14 cellular contexts compared by ENCODE assay signal in the genomic region with DNA sequence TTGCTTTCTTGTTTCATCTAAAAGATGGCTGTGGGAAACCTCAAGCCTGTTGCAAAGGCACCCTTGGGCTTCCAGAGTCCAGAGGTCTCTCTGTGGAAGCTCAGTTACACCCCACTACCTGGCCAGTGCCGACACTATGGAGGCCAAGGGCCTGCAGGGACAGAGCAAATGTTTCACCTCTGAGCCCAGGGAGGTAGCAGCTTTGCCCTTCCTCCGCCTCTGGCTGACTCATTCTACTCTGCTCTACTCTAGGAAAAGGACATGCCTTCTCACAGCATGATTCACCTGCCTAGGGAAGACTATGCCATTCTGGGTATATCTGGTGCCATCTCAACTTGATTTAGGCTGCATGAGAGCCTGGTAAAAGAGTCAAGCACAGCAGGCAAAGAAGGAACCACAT. TPM values are rescaled to one million over a fixed set of nuclear protein-coding genes. Genes with fewer than 3 reads are reported as not detected.
DNase-seq lines count a peak whose midpoint lies in the region; ATAC-seq and TF ChIP-seq lines count a peak whose summit lies in the region.
"Had no signal": no experiment of that assay in that cellular context is flagged by ENCODE, and none has a peak within 500 bp of the region (broad histone marks: within the 10 kb centered on the region; RNA-seq: fewer than 3 reads in every experiment).

No MANE protein-coding gene starts in this region.

- H3K27me3 Mint-ChIP-seq in activated naive CD4-positive, alpha-beta T cell treated with anti-CD3 and anti-CD28 coated beads for 36 hours (ENCODE audit: low read depth) = no peaks in the 10 kb centered on the region
- H3K27me3 Mint-ChIP-seq: activated T-cell treated with anti-CD3 and anti-CD28 coated beads, Interleukin-2, amount 50 U/mL, for 24 hours had no signal

- CTCF ChIA-PET in activated naive CD4-positive, alpha-beta T cell treated with anti-CD3 and anti-CD28 coated beads for 36 hours (lab: Charles Lee) = no interaction called here
- CTCF ChIA-PET in SK-N-SH (lab: Yijun Ruan, JAX) = no interaction called here

- H3K36me3 ChIP-seq in SK-N-SH (replicated peaks in 1 of 2; ENCODE audit: control insufficient read depth in 1 of 2, insufficient read depth in 2 of 2, low read length in 1 of 2) = peaks cover 0 to 2% of the 10 kb centered on the region in 2 experiments
- H3K36me3 ChIP-seq: upper lobe of left lung had no signal

- no peak overlapping the region for H3K4me3 Mint-ChIP-seq in activated naive CD4-positive, alpha-beta T cell treated with anti-CD3 and anti-CD28 coated beads for 36 hours
- H3K4me3 Mint-ChIP-seq: activated T-cell treated with anti-CD3 and anti-CD28 coated beads, Interleukin-2, amount 50 U/mL, for 24 hours; nephron had no signal

- peaks cover 0 to 7% of the 10 kb centered on the region in 2 experiments; a peak in 3 of 4 replicates for H3K4me1 ChIP-seq in SK-N-SH (ENCODE audit: control insufficient read depth in 1 of 2, insufficient read depth in 2 of 2, low read depth in 1 of 2, low read length in 1 of 2)
- H3K4me1 ChIP-seq: upper lobe of left lung had no signal

- no peak for TF ChIP-seq RAD21 in SK-N-SH (IDR thresholded peaks at IDR 0.05; ENCODE audit: low read length)

- H3K4me2 ChIP-seq in SK-N-SH = no peak overlapping the region

- POLR2A ChIA-PET in SK-N-SH (lab: Yijun Ruan, JAX) = no interaction called here

- H3K9me3 ChIP-seq in SK-N-SH = peaks cover 17% of the 10 kb centered on the region

- no peak for TF ChIP-seq EP300 in SK-N-SH (IDR thresholded peaks at IDR 0.05; ENCODE audit: borderline replicate concordance in 1 of 2, low read depth in 1 of 2, low read length in 1 of 2)

- H3K9me2 ChIP-seq in SK-N-SH = no peaks in the 10 kb centered on the region

- no peaks in the 10 kb centered on the region for H3K4me1 Mint-ChIP-seq in activated naive CD4-positive, alpha-beta T cell treated with anti-CD3 and anti-CD28 coated beads for 36 hours (ENCODE audit: low read depth)

- no peak overlapping the region for H3K9ac ChIP-seq in SK-N-SH

- no peak overlapping the region for H3K4me3 ChIP-seq in SK-N-SH (ENCODE audit: low read depth in 2 of 2, low read length in 1 of 2)
- H3K4me3 ChIP-seq: GM12878, skin epidermis, upper lobe of left lung had no signal

- peaks cover 12% of the 10 kb centered on the region for H3K9me3 Mint-ChIP-seq in activated naive CD4-positive, alpha-beta T cell treated with anti-CD3 and anti-CD28 coated beads for 36 hours

- intact Hi-C loops in activated naive CD4-positive, alpha-beta T cell treated with anti-CD3 and anti-CD28 coated beads for 36 hours (cut with micrococcal nuclease) = no loop called here
- intact Hi-C loops in left ventricle myocardium superior (cut with micrococcal nuclease) = no loop called here

- ATAC-seq in left ventricle myocardium superior (peak; percentile 60), HG03196 (IDR thresholded peaks at IDR 0.05; ENCODE audit: unreplicated experiment) (no peak)
- peak; percentile 61 for ATAC-seq in stimulated activated naive CD8-positive, alpha-beta T cell treated with anti-CD3 and anti-CD28 coated beads, Interleukin-15, Interleukin-2, amounts not matched to agents 100 U/mL and 50 U/mL, for 24 hours
- ATAC-seq: GM12878 had no signal

- no peaks in the 10 kb centered on the region for H3K27me3 ChIP-seq in SK-N-SH (ENCODE audit: insufficient read depth)
- H3K27me3 ChIP-seq: upper lobe of left lung had no signal

- TF ChIP-seq CTCF in SK-N-SH (IDR thresholded peaks at IDR 0.05) = no peak

- peak; percentile 21 for DNase-seq in activated naive CD4-positive, alpha-beta T cell treated with anti-CD3 and anti-CD28 coated beads for 36 hours
- no peak for DNase-seq in activated naive CD4-positive, alpha-beta T cell treated with Interleukin-2 at 50 U/mL for 16 hours
- no peak for DNase-seq in SK-N-SH
- DNase-seq in left ventricle myocardium superior = no peak
- DNase-seq in stimulated activated naive CD8-positive, alpha-beta T cell treated with anti-CD3 and anti-CD28 coated beads, Interleukin-15, Interleukin-2, amounts not matched to agents 100 U/mL and 50 U/mL, for 24 hours = no peak
- DNase-seq in DMS79 (lab: John Stamatoyannopoulos, UW) = no peak
- DNase-seq in T-helper 2 cell = no peak
- DNase-seq: activated T-cell treated with anti-CD3 and anti-CD28 coated beads, Interleukin-2, amount 50 U/mL, for 24 hours; NCI-H2227 treated with DMSO at 0.1 percent for 48 hours; upper lobe of left lung had no signal

- H3K36me3 Mint-ChIP-seq in activated naive CD4-positive, alpha-beta T cell treated with anti-CD3 and anti-CD28 coated beads for 36 hours (ENCODE audit: low read depth) = peaks cover 9% of the 10 kb centered on the region

- no peaks in the 10 kb centered on the region for H4K20me1 ChIP-seq in SK-N-SH (ENCODE audit: insufficient read depth)

- H3F3A ChIP-seq in SK-N-SH (replicated peaks; ENCODE audit: insufficient read depth) = no peaks in the 10 kb centered on the region

- WGBS in SK-N-SH (ENCODE audit: low lambda C conversion rate) = 31% methylated on average over 2 of the region's 2 CpGs

- no peak overlapping the region for H2AFZ ChIP-seq in SK-N-SH (ENCODE audit: low read depth)

- H3K27ac ChIP-seq in SK-N-SH (ENCODE audit: low read depth in 2 of 2, low read length in 1 of 2) = no peak overlapping the region
- H3K27ac ChIP-seq: skin epidermis, upper lobe of left lung had no signal

- no peak overlapping the region for H3K27ac Mint-ChIP-seq in activated naive CD4-positive, alpha-beta T cell treated with anti-CD3 and anti-CD28 coated beads for 36 hours
- H3K27ac Mint-ChIP-seq: activated T-cell treated with anti-CD3 and anti-CD28 coated beads, Interleukin-2, amount 50 U/mL, for 24 hours; nephron had no signal

- no peaks in the 10 kb centered on the region for H3K79me2 ChIP-seq in SK-N-SH (ENCODE audit: insufficient read depth)

TF ChIP-seq in SK-N-SH, 30 proteins besides CTCF, POLR2A, EP300 and RAD21:
- TF ChIP-seq MEF2A (IDR thresholded peaks at IDR 0.05; ENCODE audit: borderline replicate concordance, low read depth) (no peak), ELF1 (IDR thresholded peaks at IDR 0.05) (no peak), TEAD4 (IDR thresholded peaks at IDR 0.05; ENCODE audit: borderline replicate concordance, insufficient read depth) (no peak), USF1 (IDR thresholded peaks at IDR 0.05; ENCODE audit: borderline replicate concordance, low read depth) (no peak), FOXJ3 (CRISPR knock-in tag; IDR thresholded peaks at IDR 0.05) (no peak), FOSL2 (IDR thresholded peaks at IDR 0.05; ENCODE audit: borderline replicate concordance, low read depth) (peak; percentile 18; the same call in 1 of the 2 replicates), SIN3A (IDR thresholded peaks at IDR 0.05; ENCODE audit: borderline replicate concordance, low read depth, low read length) (no peak), RXRA (IDR thresholded peaks at IDR 0.05; ENCODE audit: borderline replicate concordance, low read depth) (no peak)

RNA-seq across cellular contexts. Expression of gene MYOM1, which starts 12.2 kb away (rescaled TPM):
- under 1 TPM; 0.40 to 0.41 TPM for total RNA-seq in activated naive CD4-positive, alpha-beta T cell treated with anti-CD3 and anti-CD28 coated beads for 36 hours
- 0.07 and 0.08 TPM in 2 replicates for polyA plus RNA-seq in SK-N-SH (2012; rRNA removed)
- 0.13 and 0.18 TPM in 2 replicates for polyA plus RNA-seq in SK-N-SH (2012; cell fraction: cytosol; rRNA removed)
- 0.20 and 0.21 TPM in 2 replicates for polyA plus RNA-seq in SK-N-SH (2012; cell fraction: nucleus; rRNA removed)
- 724 TPM for total RNA-seq in left ventricle myocardium superior

RNA-seq across cellular contexts. Expression of gene MYL12A, which starts 40.0 kb away (rescaled TPM):
- 100 to 1,000 TPM; 328 to 335 TPM for total RNA-seq in activated naive CD4-positive, alpha-beta T cell treated with anti-CD3 and anti-CD28 coated beads for 36 hours
- polyA plus RNA-seq in SK-N-SH (2012; rRNA removed) = 448 and 565 TPM in 2 replicates
- polyA plus RNA-seq in SK-N-SH (2012; cell fraction: cytosol; rRNA removed) = 686 and 851 TPM in 2 replicates
- 145 and 283 TPM in 2 replicates for polyA plus RNA-seq in SK-N-SH (2012; cell fraction: nucleus; rRNA removed)
- 1,328 TPM for total RNA-seq in left ventricle myocardium superior

RNA-seq across cellular contexts. Expression of gene MYL12B, which starts 54.4 kb away (rescaled TPM):
- total RNA-seq in activated naive CD4-positive, alpha-beta T cell treated with anti-CD3 and anti-CD28 coated beads for 36 hours = 100 to 1,000 TPM; 288 to 293 TPM
- polyA plus RNA-seq in SK-N-SH (2012; rRNA removed) = 555 and 645 TPM in 2 replicates
- polyA plus RNA-seq in SK-N-SH (2012; cell fraction: cytosol; rRNA removed) = 727 and 733 TPM in 2 replicates
- polyA plus RNA-seq in SK-N-SH (2012; cell fraction: nucleus; rRNA removed) = 166 and 313 TPM in 2 replicates
- 168 TPM for total RNA-seq in left ventricle myocardium superior

Comparison
In these comparisons a context has a peak if more than half of its experiments do, and no peak if none do; other contexts are left out.
1. RNA of gene MYOM1, which starts 12.2 kb away (total RNA-seq): 724 TPM in left ventricle myocardium superior (single experiment); 0.40 to 0.41 TPM in activated naive CD4-positive, alpha-beta T cell treated with anti-CD3 and anti-CD28 coated beads for 36 hours; every median in the first group is over 100 times any median in the second.